Comparison of ENCODE assay signal across 9 cellular contexts in the genomic region with DNA sequence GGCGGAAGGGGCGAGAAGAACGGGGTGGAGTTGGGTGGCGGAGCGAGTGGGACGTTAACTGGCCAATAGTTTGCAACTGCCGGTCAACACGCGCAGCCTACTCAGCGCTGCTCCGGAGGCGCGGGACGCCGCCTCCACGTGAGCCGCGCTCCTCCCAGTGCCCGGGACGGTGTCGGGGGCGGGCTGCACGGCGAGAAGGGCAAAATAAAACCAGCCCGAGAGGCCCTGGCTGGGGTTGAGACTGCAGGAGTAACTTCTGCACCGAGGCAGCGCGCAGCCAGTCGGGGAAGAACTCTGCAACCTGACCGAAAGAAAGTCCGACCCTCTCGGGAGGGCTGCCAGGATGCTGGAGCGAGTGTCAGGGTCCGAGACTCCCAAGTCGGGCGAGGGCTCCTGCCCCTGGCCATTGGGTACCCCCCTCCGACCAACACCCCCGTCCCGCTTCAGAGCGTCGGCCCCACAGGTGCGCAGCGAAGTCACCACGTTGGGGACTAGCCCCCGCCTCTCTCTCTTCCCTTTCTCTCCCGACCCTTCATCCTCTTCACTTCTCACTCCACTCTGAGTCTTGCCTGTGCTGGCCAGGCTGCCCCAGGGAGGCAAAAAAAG. TPM values are rescaled to one million over a fixed set of nuclear protein-coding genes. Genes with fewer than 3 reads are reported as not detected.
DNase-seq lines count a peak whose midpoint lies in the region; ATAC-seq, FAIRE-seq and TF ChIP-seq lines count a peak whose summit lies in the region.
"Had no signal": no experiment of that assay in that cellular context is flagged by ENCODE, and none has a peak within 500 bp of the region (broad histone marks: within the 10 kb centered on the region; RNA-seq: fewer than 3 reads in every experiment).

No MANE protein-coding gene starts in this region.

- peak overlapping the region; percentile 98 for H3K4me2 ChIP-seq in astrocyte (ENCODE audit: low read length)

- TF ChIP-seq CTCF in astrocyte (IDR thresholded peaks at IDR 0.05; ENCODE audit: insufficient read depth, low read depth, low read length) (no peak), kidney (IDR thresholded peaks at IDR 0.05; ENCODE audit: borderline replicate concordance, extremely low read depth, insufficient read depth) (no peak), stomach (IDR thresholded peaks at IDR 0.05) (no peak)
- no peak for TF ChIP-seq CTCF in CD4-positive, alpha-beta T cell (IDR thresholded peaks at IDR 0.05)

- under 1% methylated on average over 46 of the region's 46 CpGs for WGBS in HUES64
- WGBS in stomach, 5 donors, result 3 to 10% (median 6%) methylated on average over 42 to 46 of the region's 46 CpGs
- 3 to 25% (median 24%) methylated on average over 35 to 46 of the region's 46 CpGs for WGBS in small intestine, 3 donors

- in situ Hi-C loops in ACHN (cut with HindIII; ENCODE audit: low pct_ligation_motif_present, low pct_unique_long_range_greater_than_20kb, low sequenced_read_pairs), result no loop called here

- H3K9ac ChIP-seq in HUES64 (ENCODE audit: low read depth, low read length), result peak overlapping the region; percentile 60
- H3K9ac ChIP-seq in astrocyte (ENCODE audit: low read length), result peak overlapping the region; percentile 64
- H3K9ac ChIP-seq in kidney (ENCODE audit: low read length in 2 of 2), result no peak overlapping the region

- CTCF ChIA-PET in CD4-positive, alpha-beta T cell (lab: Charles Lee), result no interaction called here

- POLR2A ChIA-PET in CD4-positive, alpha-beta T cell (lab: Charles Lee), result no interaction called here

- intact Hi-C loops in kidney (cut with DNase I), result no loop called here
- intact Hi-C loops in stomach (cut with DNase I; ENCODE audit: low total_unique reads), result loop anchor here (10.0 kb wide), 1 partner anchor 54 kb away; no protein-coding TSS in a partner anchor
- intact Hi-C loops in CD4-positive, alpha-beta T cell (cut with DNase I, micrococcal nuclease), result no loop called here

- no peak for FAIRE-seq in astrocyte (lab: Jason Lieb, UNC)
- no peak for FAIRE-seq in kidney (lab: Jason Lieb, UNC)
- no peak for FAIRE-seq in small intestine (lab: Jason Lieb, UNC)

- H3K79me2 ChIP-seq in astrocyte (ENCODE audit: insufficient read depth, low read length), result no peaks in the 10 kb centered on the region

- peak overlapping the region; percentile 89 for H2AFZ ChIP-seq in astrocyte (ENCODE audit: low read depth, low read length)

- TF ChIP-seq EP300 in stomach (IDR thresholded peaks at IDR 0.05), result no peak

- DNase-seq in astrocyte (ENCODE audit: low read depth) (peak; percentile 9), kidney (peak; percentile 61), stomach (no peak), ACHN (no peak), small intestine (no peak)
- DNase-seq in CD4-positive, alpha-beta T cell, result no peak

- H3K4me1 ChIP-seq in HUES64 (ENCODE audit: insufficient read depth, low read length) (peaks cover 13% of the 10 kb centered on the region), astrocyte (ENCODE audit: insufficient read depth, low read length) (peaks cover 5% of the 10 kb centered on the region), kidney (ENCODE audit: control insufficient read depth in 1 of 2, insufficient read depth in 1 of 2, low read depth in 1 of 2, low read length in 2 of 2) (peaks cover 0 to 3% of the 10 kb centered on the region in 2 donors), stomach (peaks cover 0 to 23% (median 12%) of the 10 kb centered on the region in 4 donors), small intestine (ENCODE audit: control insufficient read depth in 2 of 2, insufficient read depth in 1 of 2, low read depth in 1 of 2, low read length in 1 of 2) (no peaks in the 10 kb centered on the region)

- H3K4me3 ChIP-seq in HUES64 (ENCODE audit: low read length) (peak overlapping the region; percentile 83), astrocyte (ENCODE audit: insufficient read depth, low read depth, low read length) (peak overlapping the region; percentile 66), kidney (ENCODE audit: low read length in 2 of 2) (peak overlapping the region; percentile 45 to 61), stomach (peak overlapping the region; percentile 23 to 49 (median 39)), small intestine (ENCODE audit: low read depth in 1 of 2, low read length in 2 of 2) (no peak overlapping the region)

- no peak for TF ChIP-seq POLR2A in stomach (IDR thresholded peaks at IDR 0.05)

- H3K36me3 Mint-ChIP-seq in astrocyte (ENCODE audit: low read depth, unreplicated experiment), result no peaks in the 10 kb centered on the region
- no peaks in the 10 kb centered on the region for H3K36me3 Mint-ChIP-seq in CD4-positive, alpha-beta T cell (ENCODE audit: low read depth)

- ATAC-seq in HG02642 (IDR thresholded peaks at IDR 0.05; ENCODE audit: poor library complexity, unreplicated experiment), result no peak
- no peak for ATAC-seq in CD4-positive, alpha-beta T cell (ENCODE audit: poor library complexity)

- H3K4me3 Mint-ChIP-seq in astrocyte (ENCODE audit: unreplicated experiment), result peak overlapping the region; percentile 91
- H3K4me3 Mint-ChIP-seq in CD4-positive, alpha-beta T cell, result no peak overlapping the region

- no peaks in the 10 kb centered on the region for H4K20me1 ChIP-seq in astrocyte (ENCODE audit: insufficient read depth, low read length)

- H3K27me3 ChIP-seq in HUES64 (ENCODE audit: insufficient read depth, low read length), result peaks cover 25% of the 10 kb centered on the region
- H3K27me3 ChIP-seq in astrocyte (ENCODE audit: insufficient read depth, low read length), result peaks cover 4% of the 10 kb centered on the region
- peaks cover 0 to 55% (median 24%) of the 10 kb centered on the region in 3 donors for H3K27me3 ChIP-seq in stomach
- H3K27me3 ChIP-seq in small intestine (ENCODE audit: control insufficient read depth in 2 of 2, insufficient read depth in 2 of 2, low read length in 2 of 2), result peaks cover 0 to 7% of the 10 kb centered on the region in 2 donors
- H3K27me3 ChIP-seq in CD4-positive, alpha-beta T cell (ENCODE audit: control insufficient read depth, insufficient read depth, low read length), result peaks cover 12% of the 10 kb centered on the region

- H3K9me3 Mint-ChIP-seq in astrocyte (ENCODE audit: unreplicated experiment), result no peaks in the 10 kb centered on the region
- peaks cover 6% of the 10 kb centered on the region for H3K9me3 Mint-ChIP-seq in CD4-positive, alpha-beta T cell

- H3K27ac ChIP-seq in HUES64 (ENCODE audit: low read depth, low read length), result no peak overlapping the region
- no peak overlapping the region for H3K27ac ChIP-seq in astrocyte (ENCODE audit: low read depth, low read length)
- no peak overlapping the region for H3K27ac ChIP-seq in kidney (ENCODE audit: low read depth in 2 of 2, low read length in 2 of 2)
- no peak overlapping the region for H3K27ac ChIP-seq in stomach
- H3K27ac ChIP-seq in small intestine (ENCODE audit: low read depth in 1 of 2, low read length in 1 of 2), result no peak overlapping the region
- no peak overlapping the region for H3K27ac ChIP-seq in CD4-positive, alpha-beta T cell (ENCODE audit: low read depth, low read length)

- no peak overlapping the region for H3K27ac Mint-ChIP-seq in astrocyte (ENCODE audit: unreplicated experiment)
- no peak overlapping the region for H3K27ac Mint-ChIP-seq in CD4-positive, alpha-beta T cell

- H3K27me3 Mint-ChIP-seq in astrocyte (ENCODE audit: low read depth, unreplicated experiment), result no peaks in the 10 kb centered on the region
- peaks cover 26% of the 10 kb centered on the region for H3K27me3 Mint-ChIP-seq in CD4-positive, alpha-beta T cell

- H3K4me1 Mint-ChIP-seq in astrocyte (ENCODE audit: low read depth, unreplicated experiment), result peaks cover 7% of the 10 kb centered on the region
- H3K4me1 Mint-ChIP-seq in CD4-positive, alpha-beta T cell (ENCODE audit: low read depth), result no peaks in the 10 kb centered on the region

- H3K9me3 ChIP-seq in HUES64 (ENCODE audit: insufficient read depth, low read depth, low read length) (no peaks in the 10 kb centered on the region), astrocyte (ENCODE audit: insufficient read depth, low read depth, low read length) (no peaks in the 10 kb centered on the region), kidney (ENCODE audit: control insufficient read depth in 1 of 2, low read length in 2 of 2) (no peaks in the 10 kb centered on the region), stomach (peaks cover 0 to 6% (median 0%) of the 10 kb centered on the region in 4 donors), small intestine (ENCODE audit: control insufficient read depth, low read depth) (no peaks in the 10 kb centered on the region)
- no peaks in the 10 kb centered on the region for H3K9me3 ChIP-seq in CD4-positive, alpha-beta T cell (ENCODE audit: control insufficient read depth, low read length)

- H3K36me3 ChIP-seq in HUES64 (ENCODE audit: insufficient read depth, low read length) (no peaks in the 10 kb centered on the region), astrocyte (ENCODE audit: insufficient read depth, low read length) (no peaks in the 10 kb centered on the region), kidney (ENCODE audit: control insufficient read depth in 1 of 2, insufficient read depth in 2 of 2, low read length in 2 of 2) (no peaks in the 10 kb centered on the region), stomach (no peaks in the 10 kb centered on the region), small intestine (ENCODE audit: control insufficient read depth in 2 of 2, insufficient read depth in 2 of 2, low read length in 2 of 2) (no peaks in the 10 kb centered on the region)

RNA-seq across cellular contexts. Expression of gene ELAVL2, which starts 25.1 kb away (rescaled TPM):
- polyA plus RNA-seq in HUES64 (2013, experiment 1 of 2), result 7.9 TPM
- 11.4 TPM for polyA plus RNA-seq in HUES64 (2013, experiment 2 of 2)
- 19.1 and 22.2 TPM in 2 replicates for total RNA-seq in astrocyte
- 0.35 TPM for total RNA-seq in kidney
- 0.19 TPM for polyA plus RNA-seq in kidney (ENCODE audit: insufficient read depth, low read depth, low replicate concordance)
- 1 to 10 TPM in 1 of 5 donors, not detected in 4; 1.1 TPM for total RNA-seq in stomach
- under 1 TPM in 2 of 3 donors, not detected in 1; 0.06 to 0.18 TPM for polyA plus RNA-seq in stomach
- polyA plus RNA-seq in small intestine, result under 1 TPM in 1 of 3 donors, not detected in 2; 0.27 TPM
- not detected for total RNA-seq in CD4-positive, alpha-beta T cell
- total RNA-seq: mononuclear cell had no signal

Comparison
In these comparisons a context has a peak if more than half of its experiments do, and no peak if none do; other contexts are left out.
1. H3K4me3 ChIP-seq: peak in HUES64 (single experiment), astrocyte (single experiment), kidney (2 of 2) and stomach (4 of 4); none in small intestine (0 of 2).
2. H3K9ac ChIP-seq: peak in HUES64 (single experiment) and astrocyte (single experiment); none in kidney (0 of 2).
3. DNase-seq: peak in astrocyte (single experiment) and kidney (single experiment); none in stomach (single experiment), ACHN (single experiment), small intestine (single experiment) and CD4-positive, alpha-beta T cell (0 of 10).